In genomic region chr11:61904539-61905048, GRCh38 we compare ENCODE assay signal across 14 cellular contexts. TPM values are rescaled to one million over a fixed set of nuclear protein-coding genes. Genes with fewer than 3 reads are reported as not detected.
A peak's percentile ranks its signal among the peaks of the same experiment; 100 is the strongest.
DNase-seq lines count a peak whose midpoint lies in the region; ATAC-seq, FAIRE-seq and TF ChIP-seq lines count a peak whose summit lies in the region.
"Had no signal": no experiment of that assay in that cellular context is flagged by ENCODE, and none has a peak within 500 bp of the region (broad histone marks: within the 10 kb centered on the region; RNA-seq: fewer than 3 reads in every experiment).

No MANE protein-coding gene starts in this region.

- H4K20me1 ChIP-seq in H1 (replicated peaks in 1 of 2; ENCODE audit: control insufficient read depth in 1 of 2, insufficient read depth in 2 of 2, low read length in 2 of 2) = no peaks in the 10 kb centered on the region

- peak overlapping the region; percentile 86; the same call in 1 of the 2 replicates for H2BK5ac ChIP-seq in H1 (ENCODE audit: low read depth, low read length)

- H3K9me3 ChIP-seq in H1 (ENCODE audit: insufficient read depth in 2 of 2, low read depth in 1 of 2, low read length in 1 of 2) = no peaks in the 10 kb centered on the region
- H3K9me3 ChIP-seq in right lobe of liver = no peaks in the 10 kb centered on the region
- no peaks in the 10 kb centered on the region for H3K9me3 ChIP-seq in thyroid gland
- no peaks in the 10 kb centered on the region for H3K9me3 ChIP-seq in transverse colon
- H3K9me3 ChIP-seq: ovary had no signal

- POLR2A ChIA-PET in H1 (lab: Charles Lee; ENCODE audit: partially characterized antibody) = interaction anchor here (0.7 to 15.5 kb wide), 9 partner anchors 12 to 107 kb away, joined by 3 to 137 read pairs (median 4); partner anchors contain the start of genes BEST1, FADS3 and FTH1

- H3K4me3 Mint-ChIP-seq in activated T-cell treated with anti-CD3 and anti-CD28 coated beads, Interleukin-2, amount 50 U/mL, for 4 hours = no peak overlapping the region

- H3K4ac ChIP-seq in H1 (replicated peaks; ENCODE audit: insufficient read length, low read depth, low read length) = peak overlapping the region; percentile 97

- H2BK20ac ChIP-seq in H1 (ENCODE audit: low read length) = no peak overlapping the region

- H3K36me3 Mint-ChIP-seq in activated T-cell treated with anti-CD3 and anti-CD28 coated beads, Interleukin-2, amount 50 U/mL, for 4 hours (ENCODE audit: insufficient read depth) = no peaks in the 10 kb centered on the region

- no peaks in the 10 kb centered on the region for H3K4me1 Mint-ChIP-seq in activated T-cell treated with anti-CD3 and anti-CD28 coated beads, Interleukin-2, amount 50 U/mL, for 4 hours (ENCODE audit: low read depth)

- H3K27me3 ChIP-seq in H1 (replicated peaks in 1 of 4; ENCODE audit: control insufficient read depth in 3 of 4, extremely low read depth in 1 of 4, insufficient read depth in 3 of 4, low read length in 3 of 4) = no peaks in the 10 kb centered on the region
- no peaks in the 10 kb centered on the region for H3K27me3 ChIP-seq in right lobe of liver
- H3K27me3 ChIP-seq in thyroid gland = no peaks in the 10 kb centered on the region
- no peaks in the 10 kb centered on the region for H3K27me3 ChIP-seq in transverse colon
- H3K27me3 ChIP-seq: ovary had no signal

- peak overlapping the region; percentile 4 for H4K5ac ChIP-seq in H1 (ENCODE audit: insufficient read length, low read depth, low read length)

- H4K91ac ChIP-seq in H1 (replicated peaks; ENCODE audit: insufficient read length, low read length) = peak overlapping the region; percentile 97

- peak overlapping the region; percentile 27 to 77; a peak in 3 of 4 replicates for H3K4me2 ChIP-seq in H1 (ENCODE audit: insufficient read depth in 1 of 2, low read depth in 2 of 2, low read length in 2 of 2)

- peak overlapping the region; percentile 98 for H2AFZ ChIP-seq in H1 (ENCODE audit: low read length)

- in situ Hi-C loops in transverse colon (cut with MboI; ENCODE audit: low pct_ligation_motif_present in 1 of 4, low pct_unique_long_range_greater_than_20kb in 1 of 4, low sequenced_read_pairs in 3 of 4) = no loop called here

- TF ChIP-seq POLR2A in H1 (IDR thresholded peaks at IDR 0.05; ENCODE audit: control extremely low read depth in 1 of 2, low read depth in 2 of 2, low read length in 2 of 2) = no peak
- TF ChIP-seq POLR2A in right lobe of liver (IDR thresholded peaks at IDR 0.05) = no peak
- no peak for TF ChIP-seq POLR2A in thyroid gland (IDR thresholded peaks at IDR 0.05)
- TF ChIP-seq POLR2A in transverse colon (IDR thresholded peaks at IDR 0.05) = no peak

- no peak overlapping the region for H2AK5ac ChIP-seq in H1 (ENCODE audit: low read depth, low read length)

- TF ChIP-seq CTCF in H1 (IDR thresholded peaks at IDR 0.05; ENCODE audit: control extremely low read depth in 1 of 3, insufficient read depth in 1 of 3, low read depth in 1 of 3, low read length in 3 of 3) (no peak), right lobe of liver (IDR thresholded peaks at IDR 0.05) (no peak), thyroid gland (IDR thresholded peaks at IDR 0.05) (no peak), transverse colon (IDR thresholded peaks at IDR 0.05) (no peak)

- H4K8ac ChIP-seq in H1 (ENCODE audit: extremely low read depth, insufficient read depth, low read length) = peak overlapping the region; percentile 87

- H3K9ac ChIP-seq in H1 (replicated peaks in 1 of 4; ENCODE audit: extremely low read depth in 1 of 4, low read depth in 3 of 4, low read length in 3 of 4) = peak overlapping the region in 1 of 4 experiments; percentile 39; a peak in 2 of 7 replicates

- H3K79me2 ChIP-seq in H1 (ENCODE audit: control insufficient read depth in 1 of 2, insufficient read depth in 2 of 2, low read length in 2 of 2) = no peaks in the 10 kb centered on the region

- CTCF ChIA-PET in H1 (lab: Charles Lee; ENCODE audit: partially characterized antibody) = interaction anchor here (0.6 to 23.2 kb wide), 20 partner anchors 8 to 316 kb away, joined by 3 to 658 read pairs (median 8); partner anchors contain the start of genes BEST1 and RAB3IL1

- H3K4me1 ChIP-seq in H1 (replicated peaks in 1 of 4; ENCODE audit: control insufficient read depth in 3 of 4, insufficient read depth in 4 of 4, low read length in 3 of 4) = peaks cover 0 to 31% (median 19%) of the 10 kb centered on the region in 4 experiments; a peak in 6 of 7 replicates
- no peaks in the 10 kb centered on the region for H3K4me1 ChIP-seq in right lobe of liver
- H3K4me1 ChIP-seq in thyroid gland = peaks cover 4 to 14% of the 10 kb centered on the region in 2 donors
- H3K4me1 ChIP-seq in transverse colon = no peaks in the 10 kb centered on the region

- no peaks in the 10 kb centered on the region for H3K27me3 Mint-ChIP-seq in activated T-cell treated with anti-CD3 and anti-CD28 coated beads, Interleukin-2, amount 50 U/mL, for 4 hours (ENCODE audit: low read depth)

- H3K4me3 ChIP-seq in H1 (ENCODE audit: extremely low read depth in 1 of 4, insufficient read depth in 2 of 4, low read depth in 3 of 4, low read length in 4 of 4) (peak overlapping the region in 2 of 4 experiments; percentile 26 to 51; a peak in 4 of 8 replicates), right lobe of liver (peak overlapping the region; percentile 32 to 36 (median 33)), thyroid gland (replicated peaks in 1 of 3) (no peak overlapping the region), transverse colon (no peak overlapping the region)
- H3K4me3 ChIP-seq: ovary had no signal

- TF ChIP-seq EP300 in H1 (IDR thresholded peaks at IDR 0.05; ENCODE audit: borderline replicate concordance in 1 of 2, low read depth in 2 of 2, low read length in 2 of 2) (no peak), transverse colon (IDR thresholded peaks at IDR 0.05; ENCODE audit: low read depth) (no peak)

- TF ChIP-seq RAD21 in H1 (IDR thresholded peaks at IDR 0.05 in 1 of 2, conservative IDR thresholded peaks at IDR 0.05 in 1 of 2; ENCODE audit: low read depth in 2 of 2, low read length in 2 of 2) = no peak

- H3K27ac ChIP-seq in H1 (ENCODE audit: low read depth, low read length) (no peak overlapping the region), right lobe of liver (no peak overlapping the region), thyroid gland (no peak overlapping the region), transverse colon (no peak overlapping the region)

- intact Hi-C loops in right lobe of liver (cut with DNase I) = loop anchor here in 1 of 2 donors (10.0 kb wide), 1 partner anchor 170 kb away; no protein-coding TSS in a partner anchor
- intact Hi-C loops in thyroid gland (cut with DNase I) = loop anchor here (5.0 kb wide), 1 partner anchor 43 kb away; no protein-coding TSS in a partner anchor
- intact Hi-C loops in transverse colon (cut with DNase I; ENCODE audit: low total_unique reads) = loop anchor here (2.0 kb wide), 1 partner anchor 38 kb away; no protein-coding TSS in a partner anchor

- 30% methylated on average over 17 of the region's 19 CpGs; no CpG with 5 or more reads in 1 of the 2 experiments for WGBS in H1 (ENCODE audit: extremely low coverage in 1 of 2, insufficient coverage in 1 of 2, insufficient read length in 1 of 2, insufficient replicate concordance in 2 of 2, low coverage in 1 of 2, low lambda C conversion rate in 2 of 2, missing lambda C conversion rate in 1 of 2), 2 experiments
- 31% methylated on average over 6 of the region's 19 CpGs for WGBS in right lobe of liver (ENCODE audit: insufficient coverage, low coverage, low lambda C conversion rate, missing lambda C conversion rate)
- WGBS in thyroid gland, 2 donors = 54 to 73% methylated on average over 6 to 19 of the region's 19 CpGs
- 51% methylated on average over 16 of the region's 19 CpGs; no CpG with 5 or more reads in 1 of the 2 donors for WGBS in transverse colon (ENCODE audit: low coverage in 1 of 2), 2 donors

- H3K56ac ChIP-seq in H1 (replicated peaks; ENCODE audit: insufficient read length, low read depth, low read length) = no peak overlapping the region

- no peaks in the 10 kb centered on the region for H3K9me3 Mint-ChIP-seq in activated T-cell treated with anti-CD3 and anti-CD28 coated beads, Interleukin-2, amount 50 U/mL, for 4 hours

- H3K79me1 ChIP-seq in H1 (ENCODE audit: low read depth, low read length) = no peaks in the 10 kb centered on the region

- peak; percentile 36 to 42 for ATAC-seq in activated T-cell treated with anti-CD3 and anti-CD28 coated beads, Interleukin-2, amount 50 U/mL, for 4 hours
- ATAC-seq in right lobe of liver (peak; percentile 79 to 96 (median 94)), HG02981 (IDR thresholded peaks at IDR 0.05; ENCODE audit: unreplicated experiment) (no peak)

- H3K23me2 ChIP-seq in H1 (ENCODE audit: low read depth, low read length) = no peaks in the 10 kb centered on the region

- no peak for DNase-seq in activated T-cell treated with anti-CD3 and anti-CD28 coated beads, Interleukin-2, amount 50 U/mL, for 4 hours
- no peak for DNase-seq in activated T-cell treated with anti-CD3 and anti-CD28 coated beads, Interleukin-2, amount 50 U/mL, for 1 hour
- DNase-seq in H1 (ENCODE audit: low read depth in 1 of 2, low spot score in 2 of 2) = peak in 1 of 2 experiments; percentile 90
- DNase-seq in right lobe of liver = peak; percentile 70 to 88 (median 71)
- DNase-seq in thyroid gland = peak; percentile 56 to 57
- no peak for DNase-seq in transverse colon
- no peak for DNase-seq in SW480 (ENCODE audit: low spot score)
- DNase-seq: aorta; NCI-H1105; NCI-H748 treated with DMSO at 0.1 percent for 48 hours; ovary; stimulated activated CD4-positive, alpha-beta T cell treated with anti-CD3 and anti-CD28 coated beads, Interleukin-2, amount 100 ng/mL, for 48 hours had no signal

- peak overlapping the region; percentile 73; the same call in 1 of the 2 replicates for H2BK15ac ChIP-seq in H1 (ENCODE audit: low read length)

- H2BK12ac ChIP-seq in H1 (ENCODE audit: low read depth, low read length) = no peak overlapping the region

- no peak overlapping the region for H2BK120ac ChIP-seq in H1 (replicated peaks; ENCODE audit: low read depth, low read length)

- H3K23ac ChIP-seq in H1 (ENCODE audit: insufficient read length) = no peak overlapping the region

- H3K36me3 ChIP-seq in H1 (ENCODE audit: control insufficient read depth in 2 of 4, insufficient read depth in 4 of 4, low read length in 3 of 4) = no peaks in the 10 kb centered on the region
- no peaks in the 10 kb centered on the region for H3K36me3 ChIP-seq in right lobe of liver
- H3K36me3 ChIP-seq in thyroid gland = peaks cover 0 to 8% of the 10 kb centered on the region in 2 donors
- no peaks in the 10 kb centered on the region for H3K36me3 ChIP-seq in transverse colon
- H3K36me3 ChIP-seq: ovary had no signal

- FAIRE-seq in H1 (lab: Jason Lieb, UNC) = no peak

- no peak overlapping the region for H3K14ac ChIP-seq in H1 (ENCODE audit: insufficient read length)

- H3K18ac ChIP-seq in H1 (ENCODE audit: extremely low read depth, low read length) = peak overlapping the region; percentile 72

RNA-seq across cellular contexts. Expression of gene RAB3IL1, which starts 12.8 kb away (rescaled TPM):
- 1 to 10 TPM in 1 of 3 donors, under 1 TPM in 1, not detected in 1; 0.15 to 1.4 TPM for total RNA-seq in activated T-cell treated with anti-CD3 and anti-CD28 coated beads, Interleukin-2, amount 50 U/mL, for 4 hours
- 5.7 and 6.8 TPM in 2 replicates for total RNA-seq in H1 (2021; fragmentation: NEBNext Ultra II Directional; extraction: Animal tissue kit (Norgen Biotek cat#: 25700))
- 7.9 and 10.8 TPM in 2 replicates for polyA plus RNA-seq in H1 (2011; rRNA removed)
- 7.0 TPM for polyA plus RNA-seq in H1 (2011; cell fraction: cytosol; rRNA removed)
- polyA plus RNA-seq in H1 (2011; cell fraction: nucleus; rRNA removed) = 9.4 TPM
- 5.8 to 13.8 TPM (median 7.0 TPM) in 4 replicates for polyA plus RNA-seq in H1 (2012, experiment 1 of 2)
- polyA plus RNA-seq in H1 (2012, experiment 2 of 2) = 62.0 TPM
- 4.5 TPM for polyA plus RNA-seq in H1 (2013, experiment 1 of 2)
- polyA plus RNA-seq in H1 (2013, experiment 2 of 2) = 6.3 TPM
- polyA minus RNA-seq in H1 (2011; rRNA and poly(A)+ RNA removed) = 3.0 and 3.2 TPM in 2 replicates
- polyA minus RNA-seq in H1 (2011; cell fraction: cytosol; rRNA and poly(A)+ RNA removed) = 6.1 TPM
- 4.5 TPM for polyA minus RNA-seq in H1 (2011; cell fraction: nucleus; rRNA and poly(A)+ RNA removed)
- 1 to 10 TPM; 3.2 to 9.1 (median 4.2) TPM for total RNA-seq in right lobe of liver
- total RNA-seq in thyroid gland = 10 to 100 TPM in 3 of 4 donors, 1 to 10 TPM in 1; 6.5 to 27.7 (median 15.2) TPM
- 1 to 10 TPM; 1.2 to 7.6 (median 5.9) TPM for total RNA-seq in transverse colon
- total RNA-seq: activated CD8-positive, alpha-beta memory T cell treated with anti-CD3 and anti-CD28 coated beads for 36 hours had no signal

RNA-seq across cellular contexts. Expression of gene FADS3, which starts 13.2 kb away (rescaled TPM):
- total RNA-seq in activated T-cell treated with anti-CD3 and anti-CD28 coated beads, Interleukin-2, amount 50 U/mL, for 4 hours = 1 to 10 TPM; 2.6 to 4.1 (median 2.8) TPM
- total RNA-seq in H1 (2021; fragmentation: NEBNext Ultra II Directional; extraction: Animal tissue kit (Norgen Biotek cat#: 25700)) = 40.2 and 43.8 TPM in 2 replicates
- 76.3 and 113 TPM in 2 replicates for polyA plus RNA-seq in H1 (2011; rRNA removed)
- 75.7 TPM for polyA plus RNA-seq in H1 (2011; cell fraction: cytosol; rRNA removed)
- 349 TPM for polyA plus RNA-seq in H1 (2011; cell fraction: nucleus; rRNA removed)
- polyA plus RNA-seq in H1 (2012, experiment 1 of 2) = 35.5 to 56.1 TPM (median 47.0 TPM) in 4 replicates
- polyA plus RNA-seq in H1 (2012, experiment 2 of 2) = 45.1 TPM
- 69.5 TPM for polyA plus RNA-seq in H1 (2013, experiment 1 of 2)
- 71.8 TPM for polyA plus RNA-seq in H1 (2013, experiment 2 of 2)
- polyA minus RNA-seq in H1 (2011; rRNA and poly(A)+ RNA removed) = 31.1 and 40.9 TPM in 2 replicates
- 34.5 TPM for polyA minus RNA-seq in H1 (2011; cell fraction: cytosol; rRNA and poly(A)+ RNA removed)
- 39.8 TPM for polyA minus RNA-seq in H1 (2011; cell fraction: nucleus; rRNA and poly(A)+ RNA removed)
- 10 to 100 TPM; 13.0 to 69.8 (median 22.7) TPM for total RNA-seq in right lobe of liver
- 10 to 100 TPM; 25.2 to 37.6 (median 31.2) TPM for total RNA-seq in thyroid gland
- 10 to 100 TPM; 19.5 to 96.9 (median 31.6) TPM for total RNA-seq in transverse colon

RNA-seq across cellular contexts. Expression of gene BEST1, which starts 45.6 kb away (rescaled TPM):
- not detected for total RNA-seq in activated T-cell treated with anti-CD3 and anti-CD28 coated beads, Interleukin-2, amount 50 U/mL, for 4 hours
- 0.22 and 0.23 TPM in 2 replicates for total RNA-seq in H1 (2021; fragmentation: NEBNext Ultra II Directional; extraction: Animal tissue kit (Norgen Biotek cat#: 25700))
- polyA plus RNA-seq in H1 (2011; rRNA removed) = 0.62 and 1.4 TPM in 2 replicates
- polyA plus RNA-seq in H1 (2011; cell fraction: cytosol; rRNA removed) = 1.7 TPM
- polyA plus RNA-seq in H1 (2011; cell fraction: nucleus; rRNA removed) = 3.9 TPM
- 0.43 to 0.91 TPM (median 0.72 TPM) in 4 replicates for polyA plus RNA-seq in H1 (2012, experiment 1 of 2)
- 1.0 TPM for polyA plus RNA-seq in H1 (2012, experiment 2 of 2)
- polyA plus RNA-seq in H1 (2013, experiment 1 of 2) = 0.08 TPM
- 0.09 TPM for polyA plus RNA-seq in H1 (2013, experiment 2 of 2)
- 0.95 and 1.1 TPM in 2 replicates for polyA minus RNA-seq in H1 (2011; rRNA and poly(A)+ RNA removed)
- polyA minus RNA-seq in H1 (2011; cell fraction: cytosol; rRNA and poly(A)+ RNA removed) = 0.81 TPM
- 2.9 TPM for polyA minus RNA-seq in H1 (2011; cell fraction: nucleus; rRNA and poly(A)+ RNA removed)
- total RNA-seq in right lobe of liver (1 to 10 TPM in 3 of 6 experiments, under 1 TPM in 3; 0.55 to 2.3 (median 0.91) TPM), thyroid gland (1 to 10 TPM in 3 of 4 donors, under 1 TPM in 1; 0.67 to 3.3 (median 1.9) TPM), transverse colon (1 to 10 TPM in 3 of 4 donors, under 1 TPM in 1; 0.40 to 3.7 (median 2.6) TPM)
- total RNA-seq: activated CD8-positive, alpha-beta memory T cell treated with anti-CD3 and anti-CD28 coated beads for 36 hours had no signal

Comparison
In these comparisons a context has a peak if more than half of its experiments do, and no peak if none do; other contexts are left out.
1. DNase-seq: peak in right lobe of liver (3 of 3) and thyroid gland (2 of 2); none in activated T-cell treated with anti-CD3 and anti-CD28 coated beads, Interleukin-2, amount 50 U/mL, for 4 hours (single experiment), activated T-cell treated with anti-CD3 and anti-CD28 coated beads, Interleukin-2, amount 50 U/mL, for 1 hour (single experiment), transverse colon (single experiment) and SW480 (single experiment).
2. H3K4me3 ChIP-seq: peak in right lobe of liver (3 of 3); none in thyroid gland (0 of 3) and transverse colon (0 of 4).